8 cellular contexts compared by ENCODE assay signal in genomic region chr18:6414118-6414722, GRCh38. TPM values are rescaled to one million over a fixed set of nuclear protein-coding genes. Genes with fewer than 3 reads are reported as not detected.
DNase-seq lines count a peak whose midpoint lies in the region; ATAC-seq and TF ChIP-seq lines count a peak whose summit lies in the region.

No MANE protein-coding gene starts in this region.

- TF ChIP-seq CTCF in AG10803 (conservative IDR thresholded peaks at IDR 0.05; ENCODE audit: low read length) (no peak), fibroblast of mammary gland (conservative IDR thresholded peaks at IDR 0.05; ENCODE audit: control insufficient read depth, insufficient read depth, low read depth, low read length) (no peak), thoracic aorta (IDR thresholded peaks at IDR 0.05) (no peak)
- no peak for TF ChIP-seq CTCF in activated CD8-positive, alpha-beta T cell treated with anti-CD3 and anti-CD28 coated beads for 36 hours (IDR thresholded peaks at IDR 0.05)

- intact Hi-C loops in activated CD8-positive, alpha-beta T cell treated with anti-CD3 and anti-CD28 coated beads for 36 hours (cut with micrococcal nuclease): no loop called here

- peak overlapping the region; percentile 41 for H3K4me3 ChIP-seq in AG10803 (ENCODE audit: low read length)
- peak overlapping the region; percentile 9 for H3K4me3 ChIP-seq in fibroblast of mammary gland (ENCODE audit: control insufficient read depth, low read depth, low read length)
- peak overlapping the region; percentile 75 for H3K4me3 ChIP-seq in thoracic aorta

- H3K36me3 ChIP-seq in thoracic aorta: no peaks in the 10 kb centered on the region

- POLR2A ChIA-PET in activated CD8-positive, alpha-beta T cell treated with anti-CD3 and anti-CD28 coated beads for 36 hours (lab: Charles Lee): no interaction called here

- H3K27me3 Mint-ChIP-seq in activated CD8-positive, alpha-beta T cell treated with anti-CD3 and anti-CD28 coated beads for 36 hours: peaks cover 26% of the 10 kb centered on the region
- H3K27me3 Mint-ChIP-seq in naive B cell: peaks cover 0 to 6% (median 5%) of the 10 kb centered on the region in 3 donors

- no peaks in the 10 kb centered on the region for H3K27me3 ChIP-seq in thoracic aorta (replicated peaks; ENCODE audit: insufficient read depth)

- H3K4me3 Mint-ChIP-seq in activated CD8-positive, alpha-beta T cell treated with anti-CD3 and anti-CD28 coated beads for 36 hours: peak overlapping the region; percentile 29
- H3K4me3 Mint-ChIP-seq in naive B cell: peak overlapping the region; percentile 76 to 95 (median 84)

- peak; percentile 39 for TF ChIP-seq POLR2A in GM19193 (IDR thresholded peaks at IDR 0.05; ENCODE audit: extremely low read depth, insufficient read depth, insufficient read length)

- DNase-seq in AG10803 (ENCODE audit: low read depth) (no peak), fibroblast of mammary gland (ENCODE audit: low read depth) (no peak), naive B cell (peak; percentile 78), thoracic aorta (ENCODE audit: low spot score) (no peak), NCI-H2107 treated with DMSO at 0.1 percent for 48 hours (lab: John Stamatoyannopoulos, UW; ENCODE audit: unreplicated experiment) (no peak)
- peak; percentile 39 for DNase-seq in activated CD8-positive, alpha-beta T cell treated with anti-CD3 and anti-CD28 coated beads for 36 hours

- peaks cover 5% of the 10 kb centered on the region for H3K4me1 Mint-ChIP-seq in activated CD8-positive, alpha-beta T cell treated with anti-CD3 and anti-CD28 coated beads for 36 hours (ENCODE audit: low read depth)
- peaks cover 37 to 44% (median 44%) of the 10 kb centered on the region in 3 donors for H3K4me1 Mint-ChIP-seq in naive B cell

- CTCF ChIA-PET in activated CD8-positive, alpha-beta T cell treated with anti-CD3 and anti-CD28 coated beads for 36 hours (lab: Charles Lee): no interaction called here

- no peaks in the 10 kb centered on the region for H3K9me3 ChIP-seq in thoracic aorta

- H3K27ac ChIP-seq in thoracic aorta: peak overlapping the region in 1 of 2 donors; percentile 11

- peaks cover 0 to 6% of the 10 kb centered on the region in 2 donors for H3K4me1 ChIP-seq in thoracic aorta (ENCODE audit: control insufficient read depth in 1 of 2, low read depth in 2 of 2)

- peaks cover 1% of the 10 kb centered on the region for H3K36me3 Mint-ChIP-seq in activated CD8-positive, alpha-beta T cell treated with anti-CD3 and anti-CD28 coated beads for 36 hours (ENCODE audit: low read depth)
- H3K36me3 Mint-ChIP-seq in naive B cell: peaks cover 0 to 12% of the 10 kb centered on the region in 2 donors

- ATAC-seq in HG03139 (IDR thresholded peaks at IDR 0.05; ENCODE audit: unreplicated experiment) (peak; percentile 61), naive B cell (ENCODE audit: low read depth in 2 of 2) (peak; percentile 82 to 84), thoracic aorta (ENCODE audit: insufficient number of reproducible peaks, low FRiP score, low read depth) (no peak)
- ATAC-seq in activated CD8-positive, alpha-beta T cell treated with anti-CD3 and anti-CD28 coated beads for 36 hours: peak; percentile 80

- no peak overlapping the region for H3K27ac Mint-ChIP-seq in activated CD8-positive, alpha-beta T cell treated with anti-CD3 and anti-CD28 coated beads for 36 hours
- H3K27ac Mint-ChIP-seq in naive B cell: peak overlapping the region in 3 of 6 donors; percentile 67 to 98 (median 92)

- peaks cover 4% of the 10 kb centered on the region for H3K9me3 Mint-ChIP-seq in activated CD8-positive, alpha-beta T cell treated with anti-CD3 and anti-CD28 coated beads for 36 hours
- H3K9me3 Mint-ChIP-seq in naive B cell: no peaks in the 10 kb centered on the region

RNA-seq across cellular contexts. Expression of gene L3MBTL4, which starts 0.5 kb away (rescaled TPM):
- total RNA-seq in activated CD8-positive, alpha-beta T cell treated with anti-CD3 and anti-CD28 coated beads for 36 hours: not detected
- polyA plus RNA-seq in naive B cell (ENCODE audit: low read depth in 6 of 6): 10 to 100 TPM in 1 of 6 donors, 1 to 10 TPM in 5; 2.7 to 12.5 (median 6.2) TPM
- total RNA-seq in thoracic aorta: 1 to 10 TPM in 1 of 2 donors, under 1 TPM in 1; 0.27 to 5.3 TPM

Comparison
In these comparisons a context has a peak if more than half of its experiments do, and no peak if none do; other contexts are left out.
1. DNase-seq: peak in activated CD8-positive, alpha-beta T cell treated with anti-CD3 and anti-CD28 coated beads for 36 hours (single experiment) and naive B cell (single experiment); none in AG10803 (single experiment), fibroblast of mammary gland (single experiment), thoracic aorta (single experiment) and NCI-H2107 treated with DMSO at 0.1 percent for 48 hours (single experiment).
2. H3K4me3 ChIP-seq: peak in every context shown above with its lines; median percentile 75 in thoracic aorta; 41 in AG10803; 9 in fibroblast of mammary gland.